27 cellular contexts compared by ENCODE assay signal in genomic region chr18:76914314-76914713, GRCh38.
A peak's percentile ranks its signal among the peaks of the same experiment; 100 is the strongest.
DNase-seq lines count a peak whose midpoint lies in the region; ATAC-seq and TF ChIP-seq lines count a peak whose summit lies in the region.
"Had no signal": no experiment of that assay in that cellular context is flagged by ENCODE, and none has a peak within 500 bp of the region (broad histone marks: within the 10 kb centered on the region; RNA-seq: fewer than 3 reads in every experiment).

No MANE protein-coding gene starts in this region.

- TF ChIP-seq CTCF in GM13976 (IDR thresholded peaks at IDR 0.05; ENCODE audit: borderline replicate concordance, control extremely low read depth, extremely low read depth, insufficient read depth, missing control alignments): no peak
- no peak for TF ChIP-seq CTCF in left ventricle myocardium inferior (IDR thresholded peaks at IDR 0.05; ENCODE audit: borderline replicate concordance)

- H3K4me3 ChIP-seq in left ventricle myocardium inferior: no peak overlapping the region
- H3K4me3 ChIP-seq: smooth muscle cell, thyroid gland had no signal

- DNase-seq in GM13976 (ENCODE audit: low spot score) (peak; percentile 43), 8988T (no peak), left ventricle myocardium inferior (no peak)
- DNase-seq: activated naive CD4-positive, alpha-beta T cell treated with Interleukin-2 at 50 U/mL for 16 hours; activated T-cell treated with anti-CD3 and anti-CD28 coated beads, Interleukin-2, amount 50 U/mL, for 24 hours; caudate nucleus; CD4-positive, CD25-positive, alpha-beta regulatory T cell; dermis blood vessel endothelial cell; DMS 273 treated with DMSO at 0.1 percent for 48 hours; head of caudate nucleus; HFFc6; left cardiac atrium; mesendoderm; naive B cell; NCI-H1105; occipital lobe; PC-3; Right ventricle myocardium superior; stimulated activated naive CD4-positive, alpha-beta T cell treated with Interleukin-2 at 50 U/mL for 16 hours; thyroid gland had no signal

- H3K36me3 ChIP-seq in left ventricle myocardium inferior: peaks cover 95% of the 10 kb centered on the region

- H3K27ac ChIP-seq in left ventricle myocardium inferior (replicated peaks): no peak overlapping the region
- H3K27ac ChIP-seq: thyroid gland had no signal

- H3K27me3 ChIP-seq in left ventricle myocardium inferior (ENCODE audit: low read depth): no peaks in the 10 kb centered on the region
- H3K27me3 ChIP-seq: thyroid gland had no signal

- H3K9me3 ChIP-seq in left ventricle myocardium inferior (replicated peaks): no peaks in the 10 kb centered on the region
- H3K9me3 ChIP-seq: thyroid gland had no signal

- no peaks in the 10 kb centered on the region for H3K4me1 ChIP-seq in left ventricle myocardium inferior
- H3K4me1 ChIP-seq: thyroid gland had no signal

- ATAC-seq in GM19397 (IDR thresholded peaks at IDR 0.05; ENCODE audit: unreplicated experiment): peak; percentile 65
- ATAC-seq in HG02852 (IDR thresholded peaks at IDR 0.05; ENCODE audit: unreplicated experiment): peak; percentile 58
- ATAC-seq in HG03565 (IDR thresholded peaks at IDR 0.05; ENCODE audit: unreplicated experiment): peak; percentile 49
- no peak for ATAC-seq in GM18511 (IDR thresholded peaks at IDR 0.05; ENCODE audit: unreplicated experiment)
- ATAC-seq in GM21576 (IDR thresholded peaks at IDR 0.05; ENCODE audit: unreplicated experiment): no peak
- ATAC-seq: activated CD4-positive, CD25-positive, alpha-beta regulatory T cell treated with anti-CD3 and anti-CD28 coated beads, Interleukin-2, amount 50 U/mL, for 24 hours; left cardiac atrium; PC-3 had no signal

- intact Hi-C loops in left ventricle myocardium inferior (cut with micrococcal nuclease): no loop called here

- in situ Hi-C loops in GM13976 (cut with MboI; ENCODE audit: low sequenced_read_pairs, unreplicated experiment): no loop called here

Comparison
In these comparisons a context has a peak if more than half of its experiments do, and no peak if none do; other contexts are left out.
1. ATAC-seq: peak in GM19397 (single experiment), HG02852 (single experiment) and HG03565 (single experiment); none in GM18511 (single experiment) and GM21576 (single experiment).